In genomic region chr1:116777831-116778830, GRCh38 we compare ENCODE assay signal across 9 cellular contexts.
A peak's percentile ranks its signal among the peaks of the same experiment; 100 is the strongest.
DNase-seq lines count a peak whose midpoint lies in the region; ATAC-seq and TF ChIP-seq lines count a peak whose summit lies in the region.
"Had no signal": no experiment of that assay in that cellular context is flagged by ENCODE, and none has a peak within 500 bp of the region (broad histone marks: within the 10 kb centered on the region; RNA-seq: fewer than 3 reads in every experiment).

No MANE protein-coding gene starts in this region.

- no peak overlapping the region for H3K27ac ChIP-seq in caudate nucleus (ENCODE audit: low read depth, low read length)

- peak; percentile 40 for DNase-seq in AG09319 (ENCODE audit: extremely low read depth, low read depth)
- peak; percentile 34 for DNase-seq in T1000 (lab: John Stamatoyannopoulos, UW)
- DNase-seq in fibroblast of the conjunctiva (ENCODE audit: low read depth) = peak; percentile 82
- DNase-seq in caudate nucleus (lab: John Stamatoyannopoulos, UW) = no peak
- no peak for DNase-seq in NOMO-1 (lab: John Stamatoyannopoulos, UW; ENCODE audit: unreplicated experiment in 2 of 2)
- DNase-seq in NCI-H1694 (lab: John Stamatoyannopoulos, UW) = no peak
- DNase-seq: NCI-H1105 treated with DMSO at 0.1 percent for 48 hours had no signal

- TF ChIP-seq CTCF in AG09319 (IDR thresholded peaks at IDR 0.05; ENCODE audit: low read depth, low read length) = no peak

- ATAC-seq in GM21786 (IDR thresholded peaks at IDR 0.05; ENCODE audit: unreplicated experiment) (peak; percentile 66), GM18519 (IDR thresholded peaks at IDR 0.05; ENCODE audit: low FRiP score, unreplicated experiment) (no peak)

Comparison
In these comparisons a context has a peak if more than half of its experiments do, and no peak if none do; other contexts are left out.
1. DNase-seq: peak in AG09319 (single experiment), T1000 (single experiment) and fibroblast of the conjunctiva (single experiment); none in caudate nucleus (0 of 61), NOMO-1 (0 of 2) and NCI-H1694 (single experiment).